ENCODE assay signal across 8 cellular contexts in genomic region chr5:44808435-44809214, GRCh38. TPM values are rescaled to one million over a fixed set of nuclear protein-coding genes. Genes with fewer than 3 reads are reported as not detected.
DNase-seq lines count a peak whose midpoint lies in the region; ATAC-seq and TF ChIP-seq lines count a peak whose summit lies in the region.

Gene MRPS30, plus strand, starts transcription at chr5:44808947. Its CDS starts 16 bp downstream, at chr5:44808963.

- H3K36me3 ChIP-seq in heart right ventricle: peaks cover 0 to 30% (median 16%) of the 10 kb centered on the region in 9 donors

- H3K27me3 ChIP-seq in heart right ventricle: no peaks in the 10 kb centered on the region

- DNase-seq in NCI-H1436 treated with DMSO at 0.1 percent for 48 hours (lab: John Stamatoyannopoulos, UW) (peak; percentile 98), T-helper 1 cell (peak; percentile 70 to 97 (median 85)), amniotic epithelial cell (ENCODE audit: low read depth) (peak; percentile 100), heart right ventricle (peak; percentile 77 to 97), posterior vena cava (ENCODE audit: low spot score) (peak; percentile 94), ureter (ENCODE audit: low spot score) (peak; percentile 96)

- intact Hi-C loops in heart right ventricle (cut with DNase I): no loop called here
- intact Hi-C loops in posterior vena cava (cut with DNase I): no loop called here

- peak; percentile 28; the same call in 1 of the 2 replicates for TF ChIP-seq CTCF in GM12875 (IDR thresholded peaks at IDR 0.05; ENCODE audit: borderline replicate concordance, insufficient read depth, low read depth, low read length)
- TF ChIP-seq CTCF in heart right ventricle (IDR thresholded peaks at IDR 0.05): peak in 6 of 9 donors; percentile 24 to 60 (median 52)

- peaks cover 3 to 39% (median 27%) of the 10 kb centered on the region in 9 donors for H3K4me1 ChIP-seq in heart right ventricle

- H3K4me3 ChIP-seq in GM12875 (ENCODE audit: low read depth, low read length) (peak within 1 kb of the TSS; percentile 88), heart right ventricle (peak within 1 kb of the TSS; percentile 74 to 98 (median 92))

- WGBS in heart right ventricle, 2 donors: 0 to 1% methylated on average over 47 of the region's 47 CpGs

- peak; percentile 99 for ATAC-seq in HG02840 (IDR thresholded peaks at IDR 0.05; ENCODE audit: low FRiP score, unreplicated experiment)
- peak; percentile 99 to 100 (median 100) for ATAC-seq in heart right ventricle

- peak within 1 kb of the TSS; percentile 52 to 94 (median 92) for H3K27ac ChIP-seq in heart right ventricle

- no peaks in the 10 kb centered on the region for H3K9me3 ChIP-seq in heart right ventricle

RNA-seq across cellular contexts. Expression of gene MRPS30, which starts in this region (rescaled TPM):
- 10 to 100 TPM; 53.9 to 92.7 (median 81.5) TPM for total RNA-seq in heart right ventricle
- polyA plus RNA-seq in heart right ventricle: 10 to 100 TPM; 35.7 to 38.0 TPM
- total RNA-seq in posterior vena cava: 10 to 100 TPM; 33.5 to 37.4 TPM
- total RNA-seq in ureter: 52.7 TPM

Comparison
In these comparisons a context has a peak if more than half of its experiments do, and no peak if none do; other contexts are left out.
1. Peak in every context shown above with its lines: DNase-seq, ATAC-seq, H3K4me3 ChIP-seq and H3K27ac ChIP-seq.